16 cellular contexts compared by ENCODE assay signal in genomic region chr15:44715797-44716334, GRCh38. TPM values are rescaled to one million over a fixed set of nuclear protein-coding genes. Genes with fewer than 3 reads are reported as not detected.
DNase-seq lines count a peak whose midpoint lies in the region; ATAC-seq, FAIRE-seq and TF ChIP-seq lines count a peak whose summit lies in the region.
"Had no signal": no experiment of that assay in that cellular context is flagged by ENCODE, and none has a peak within 500 bp of the region (broad histone marks: within the 10 kb centered on the region; RNA-seq: fewer than 3 reads in every experiment).

No MANE protein-coding gene starts in this region.

- H3K27me3 ChIP-seq in GM12878 (replicated peaks in 1 of 2; ENCODE audit: control insufficient read depth in 2 of 2, insufficient read depth in 2 of 2, low read length in 1 of 2) (no peaks in the 10 kb centered on the region), gastrocnemius medialis (no peaks in the 10 kb centered on the region)
- H3K27me3 ChIP-seq: vagina had no signal

- no peak overlapping the region for H2AFZ ChIP-seq in GM12878 (ENCODE audit: control insufficient read depth, low read depth, low read length)

- H3K27ac ChIP-seq in GM12878 (ENCODE audit: control insufficient read depth, insufficient read depth) = peak overlapping the region; percentile 99
- H3K27ac ChIP-seq in gastrocnemius medialis = peak overlapping the region in 3 of 4 donors; percentile 30 to 99 (median 97)
- H3K27ac ChIP-seq: epithelial cell of prostate had no signal

- DNase-seq in activated T-cell treated with anti-CD3 and anti-CD28 coated beads, Interleukin-2, amount 50 U/mL, for 24 hours = no peak
- DNase-seq in activated T-cell treated with anti-CD3 and anti-CD28 coated beads for 4 hours = no peak
- DNase-seq in GM12878 (ENCODE audit: low read depth, low spot score) = no peak
- no peak for DNase-seq in gastrocnemius medialis
- DNase-seq in NCI-H446 treated with DMSO at 0.1 percent for 48 hours (lab: John Stamatoyannopoulos, UW) = no peak
- no peak for DNase-seq in stimulated activated CD4-positive, alpha-beta T cell treated with anti-CD3 and anti-CD28 coated beads, Interleukin-15, amount 100 ng/mL, for 24 hours
- DNase-seq: activated effector memory CD4-positive, alpha-beta T cell treated with Interleukin-2 at 50 U/mL for 16 hours; central memory CD4-positive, alpha-beta T cell; NCI-H2029; NCI-H774; occipital lobe; SIG-M5 had no signal

- no peak for FAIRE-seq in GM12878 (lab: Jason Lieb, UNC)

- BruUV-seq in GM12878 (replicated peaks; lab: Mats Ljungman, UMichigan) = no TSS peak

- CTCF ChIA-PET in GM12878 (lab: Yijun Ruan, JAX) = interaction anchor here (10.2 to 14.3 kb wide), 3 partner anchors 12 to 49 kb away, joined by 153 to 278 read pairs (median 203); partner anchors contain the start of genes SPG11 and TRIM69

- H3K27ac Mint-ChIP-seq in activated T-cell treated with anti-CD3 and anti-CD28 coated beads, Interleukin-2, amount 50 U/mL, for 24 hours = peak overlapping the region; percentile 100
- peak overlapping the region; percentile 72 to 94 (median 78) for H3K27ac Mint-ChIP-seq in IgD-negative memory B cell

- POLR2A ChIA-PET in GM12878 (lab: Charles Lee) = interaction anchor here (0.5 to 24.8 kb wide), 4 partner anchors 17 to 82 kb away, joined by 3 to 718 read pairs (median 129); partner anchors contain the start of genes SPG11 and TRIM69

- TF ChIP-seq POLR2A in GM12878 (IDR thresholded peaks at IDR 0.05; ENCODE audit: low read depth, low read length) (peak; percentile 37; the same call in 1 of the 2 replicates), gastrocnemius medialis (IDR thresholded peaks at IDR 0.05) (no peak)

- peaks cover 94% of the 10 kb centered on the region for H3K36me3 Mint-ChIP-seq in activated T-cell treated with anti-CD3 and anti-CD28 coated beads, Interleukin-2, amount 50 U/mL, for 24 hours (ENCODE audit: low read depth)
- H3K36me3 Mint-ChIP-seq in IgD-negative memory B cell = peaks cover 15% of the 10 kb centered on the region

- SMC1A ChIA-PET in GM12878 (lab: Charles Lee; ENCODE audit: uncharacterized antibody, unreplicated experiment) = interaction anchor here (0.8 to 19.0 kb wide), 5 partner anchors 15 to 137 kb away, joined by 3 to 637 read pairs (median 4); partner anchors contain the start of genes SPG11 and TRIM69

- H3K4me2 ChIP-seq in GM12878 (ENCODE audit: control insufficient read depth, insufficient read depth) = peak overlapping the region; percentile 93

- intact Hi-C loops in GM12878 (cut with micrococcal nuclease; ENCODE audit: unreplicated experiment) (no loop called here), gastrocnemius medialis (cut with DNase I; ENCODE audit: low total_unique reads) (loop anchor here (10.0 kb wide), 1 partner anchor 469 kb away; the partner anchor contains the start of gene SHF)

- RAD21 ChIA-PET in GM12878 (lab: Charles Lee; ENCODE audit: unreplicated experiment) = interaction anchor here (0.8 to 18.4 kb wide), 3 partner anchors 14 to 169 kb away, joined by 3 to 653 read pairs (median 231); partner anchors contain the start of genes SPG11 and TRIM69

- TF ChIP-seq EP300 in GM12878 (IDR thresholded peaks at IDR 0.05; ENCODE audit: borderline replicate concordance in 1 of 2, control insufficient read depth in 1 of 2, low read depth in 2 of 2, low read length in 2 of 2) = no peak

- H3K79me2 ChIP-seq in GM12878 (ENCODE audit: control insufficient read depth, insufficient read depth, low read length) = peaks cover 82% of the 10 kb centered on the region

- H3K9me3 ChIP-seq in GM12878 (replicated peaks; ENCODE audit: control insufficient read depth, insufficient read depth, low read length) = no peaks in the 10 kb centered on the region
- H3K9me3 ChIP-seq in gastrocnemius medialis = no peaks in the 10 kb centered on the region
- H3K9me3 ChIP-seq: vagina had no signal

- 50% methylated on average over 2 of the region's 2 CpGs for WGBS in GM12878 (ENCODE audit: insufficient coverage, insufficient replicate concordance, low lambda C conversion rate, missing lambda C conversion rate)

- ATAC-seq in GM12878 (no peak), gastrocnemius medialis (no peak), HG03139 (IDR thresholded peaks at IDR 0.05; ENCODE audit: unreplicated experiment) (no peak)

- peaks cover 30% of the 10 kb centered on the region for H4K20me1 ChIP-seq in GM12878 (ENCODE audit: control insufficient read depth, insufficient read depth)

- TF ChIP-seq RAD21 in GM12878 (IDR thresholded peaks at IDR 0.05; ENCODE audit: insufficient read depth, low read depth, low read length) = no peak

- H3K4me3 ChIP-seq in GM12878 (peak overlapping the region; percentile 99), gastrocnemius medialis (peak overlapping the region in 1 of 4 donors; percentile 1)
- H3K4me3 ChIP-seq: vagina had no signal

- H3K4me1 ChIP-seq in GM12878 (ENCODE audit: control insufficient read depth, insufficient read depth, low read length) (peaks cover 55% of the 10 kb centered on the region), gastrocnemius medialis (peaks cover 14 to 28% of the 10 kb centered on the region in 2 donors)

- peaks cover 62% of the 10 kb centered on the region for H3K4me1 Mint-ChIP-seq in activated T-cell treated with anti-CD3 and anti-CD28 coated beads, Interleukin-2, amount 50 U/mL, for 24 hours (ENCODE audit: low read depth)
- H3K4me1 Mint-ChIP-seq in IgD-negative memory B cell = peaks cover 43 to 69% (median 57%) of the 10 kb centered on the region in 3 donors

- H3K9me3 Mint-ChIP-seq in activated T-cell treated with anti-CD3 and anti-CD28 coated beads, Interleukin-2, amount 50 U/mL, for 24 hours = no peaks in the 10 kb centered on the region
- no peaks in the 10 kb centered on the region for H3K9me3 Mint-ChIP-seq in IgD-negative memory B cell

- peak overlapping the region; percentile 99 for H3K4me3 Mint-ChIP-seq in activated T-cell treated with anti-CD3 and anti-CD28 coated beads, Interleukin-2, amount 50 U/mL, for 24 hours
- H3K4me3 Mint-ChIP-seq in IgD-negative memory B cell = peak overlapping the region; percentile 93 to 100 (median 100)

- H3K9ac ChIP-seq in GM12878 (ENCODE audit: control insufficient read depth, insufficient read depth, low read length) = peak overlapping the region; percentile 100

- in situ Hi-C loops in GM12878 (cut with MboI) (no loop called here), gastrocnemius medialis (cut with MboI; ENCODE audit: low sequenced_read_pairs in 4 of 4) (loop anchor here in 1 of 4 donors (25.0 kb wide), 1 partner anchor 929 kb away; the partner anchor contains the start of genes ELL3 and SERF2)

- TF ChIP-seq CTCF in GM12878 (IDR thresholded peaks at IDR 0.05 in 2 of 3, conservative IDR thresholded peaks at IDR 0.05 in 1 of 3; ENCODE audit: control insufficient read depth in 2 of 3, extremely low read depth in 1 of 3, insufficient read depth in 1 of 3, low read depth in 3 of 3, low read length in 3 of 3) (no peak), gastrocnemius medialis (IDR thresholded peaks at IDR 0.05 in 4 of 5, conservative IDR thresholded peaks at IDR 0.05 in 1 of 5) (no peak)

- no peaks in the 10 kb centered on the region for H3K27me3 Mint-ChIP-seq in activated T-cell treated with anti-CD3 and anti-CD28 coated beads, Interleukin-2, amount 50 U/mL, for 24 hours
- no peaks in the 10 kb centered on the region for H3K27me3 Mint-ChIP-seq in IgD-negative memory B cell

- H3K36me3 ChIP-seq in GM12878 (ENCODE audit: control insufficient read depth in 2 of 2, insufficient read depth in 2 of 2, low read length in 1 of 2) (peaks cover 19 to 52% of the 10 kb centered on the region in 2 experiments), gastrocnemius medialis (peaks cover 5 to 39% of the 10 kb centered on the region in 2 donors)

RNA-seq across cellular contexts. Expression of gene B2M, which starts 4.5 kb away (rescaled TPM):
- polyA plus RNA-seq in IgD-negative memory B cell (23,226 TPM), GM12878 (2011; rRNA removed) (12,663 and 17,808 TPM in 2 replicates), GM12878 (2014; fragmentation: Illumina TruSeq; extraction: Trizol) (11,414 and 13,691 TPM in 2 replicates), GM12878 (2014; fragmentation: Nextera tagmentation; extraction: Ambion mirVana) (over 10,000 TPM; 16,306 to 22,794 TPM), GM12878 (2014; rRNA removed) (4,868 and 5,894 TPM in 2 replicates), GM12878 (2016; fragmentation: Nextera tagmentation; extraction: Ambion mirVana) (1,000 to 10,000 TPM; 8,335 to 8,413 TPM)
- 6,462 and 7,066 TPM in 2 replicates for total RNA-seq in GM12878 (2013; cell fraction: nucleolus; rRNA removed)
- total RNA-seq in GM12878 (2014; rRNA removed) (4,481 and 5,701 TPM in 2 replicates), GM12878 (2014; rRNA removed; fragmentation: Illumina TruSeq; extraction: Trizol) (5,217 and 5,589 TPM in 2 replicates), GM12878 (2021) (2,901 and 3,170 TPM in 2 replicates), gastrocnemius medialis (1,000 to 10,000 TPM in 2 of 4 donors, 100 to 1,000 TPM in 2; 787 to 1,106 (median 928) TPM)
- polyA plus RNA-seq in GM12878 (2011; ENCODE audit: low read depth) = 6,007 TPM
- polyA plus RNA-seq in GM12878 (2011; cell fraction: cytosol; rRNA removed) = 7,019 and 28,739 TPM in 2 replicates
- polyA plus RNA-seq in GM12878 (2011; cell fraction: nucleus; rRNA removed) = 2,031 and 2,366 TPM in 2 replicates
- polyA plus RNA-seq in GM12878 (2012) = 6,970 and 7,434 TPM in 2 replicates
- 2,834 and 3,344 TPM in 2 replicates for polyA minus RNA-seq in GM12878 (2011; rRNA and poly(A)+ RNA removed)
- polyA minus RNA-seq in GM12878 (2011; cell fraction: cytosol; rRNA and poly(A)+ RNA removed) = 1,355 and 1,504 TPM in 2 replicates
- 373 and 393 TPM in 2 replicates for polyA minus RNA-seq in GM12878 (2011; cell fraction: nucleus; rRNA and poly(A)+ RNA removed)

RNA-seq across cellular contexts. Expression of gene PATL2, which starts 4.7 kb away (rescaled TPM):
- polyA plus RNA-seq in IgD-negative memory B cell (17.7 TPM), GM12878 (2011; rRNA removed) (13.5 and 14.8 TPM in 2 replicates), GM12878 (2014; fragmentation: Illumina TruSeq; extraction: Trizol) (11.9 and 14.8 TPM in 2 replicates), GM12878 (2014; fragmentation: Nextera tagmentation; extraction: Ambion mirVana) (10 to 100 TPM; 12.4 TPM), GM12878 (2014; rRNA removed) (16.2 and 19.3 TPM in 2 replicates), GM12878 (2016; fragmentation: Nextera tagmentation; extraction: Ambion mirVana) (1 to 10 TPM; 4.2 to 7.3 TPM)
- total RNA-seq in GM12878 (2013; cell fraction: nucleolus; rRNA removed) = 27.2 and 29.4 TPM in 2 replicates
- total RNA-seq in GM12878 (2014; rRNA removed) (11.0 and 11.5 TPM in 2 replicates), GM12878 (2014; rRNA removed; fragmentation: Illumina TruSeq; extraction: Trizol) (12.5 and 13.1 TPM in 2 replicates), GM12878 (2021) (10.7 and 11.5 TPM in 2 replicates), gastrocnemius medialis (under 1 TPM in 1 of 4 donors, not detected in 3; 0.13 TPM)
- 14.7 TPM for polyA plus RNA-seq in GM12878 (2011; ENCODE audit: low read depth)
- 11.4 and 11.8 TPM in 2 replicates for polyA plus RNA-seq in GM12878 (2011; cell fraction: cytosol; rRNA removed)
- 47.9 and 62.2 TPM in 2 replicates for polyA plus RNA-seq in GM12878 (2011; cell fraction: nucleus; rRNA removed)
- polyA plus RNA-seq in GM12878 (2012) = 16.2 and 17.7 TPM in 2 replicates
- 6.1 and 8.7 TPM in 2 replicates for polyA minus RNA-seq in GM12878 (2011; rRNA and poly(A)+ RNA removed)
- polyA minus RNA-seq in GM12878 (2011; cell fraction: cytosol; rRNA and poly(A)+ RNA removed) = 2.1 and 6.7 TPM in 2 replicates
- polyA minus RNA-seq in GM12878 (2011; cell fraction: nucleus; rRNA and poly(A)+ RNA removed) = 10.9 and 15.6 TPM in 2 replicates
- total RNA-seq: vagina had no signal

RNA-seq across cellular contexts. Expression of gene TRIM69, which starts 20.5 kb away (rescaled TPM):
- polyA plus RNA-seq in IgD-negative memory B cell = 30.7 TPM
- total RNA-seq in GM12878 (2013; cell fraction: nucleolus; rRNA removed) = 15.1 and 16.3 TPM in 2 replicates
- total RNA-seq in GM12878 (2014; rRNA removed) = 29.5 and 35.0 TPM in 2 replicates
- 38.7 and 43.6 TPM in 2 replicates for total RNA-seq in GM12878 (2014; rRNA removed; fragmentation: Illumina TruSeq; extraction: Trizol)
- total RNA-seq in GM12878 (2021) = 48.8 and 50.7 TPM in 2 replicates
- polyA plus RNA-seq in GM12878 (2011; ENCODE audit: low read depth) = 28.8 TPM
- polyA plus RNA-seq in GM12878 (2011; rRNA removed) = 52.7 and 73.6 TPM in 2 replicates
- 24.7 and 25.5 TPM in 2 replicates for polyA plus RNA-seq in GM12878 (2011; cell fraction: cytosol; rRNA removed)
- 17.8 and 22.2 TPM in 2 replicates for polyA plus RNA-seq in GM12878 (2011; cell fraction: nucleus; rRNA removed)
- polyA plus RNA-seq in GM12878 (2012) = 33.7 and 47.6 TPM in 2 replicates
- polyA plus RNA-seq in GM12878 (2014; fragmentation: Illumina TruSeq; extraction: Trizol) = 46.8 and 57.8 TPM in 2 replicates
- polyA plus RNA-seq in GM12878 (2014; fragmentation: Nextera tagmentation; extraction: Ambion mirVana) = 10 to 100 TPM; 11.2 to 20.4 TPM
- polyA plus RNA-seq in GM12878 (2014; rRNA removed) = 32.4 and 37.8 TPM in 2 replicates
- polyA plus RNA-seq in GM12878 (2016; fragmentation: Nextera tagmentation; extraction: Ambion mirVana) = 10 to 100 TPM; 36.9 to 44.9 TPM
- polyA minus RNA-seq in GM12878 (2011; rRNA and poly(A)+ RNA removed) = 42.7 and 56.3 TPM in 2 replicates
- 16.0 and 18.2 TPM in 2 replicates for polyA minus RNA-seq in GM12878 (2011; cell fraction: cytosol; rRNA and poly(A)+ RNA removed)
- 33.6 and 42.5 TPM in 2 replicates for polyA minus RNA-seq in GM12878 (2011; cell fraction: nucleus; rRNA and poly(A)+ RNA removed)
- 10 to 100 TPM; 13.5 to 20.8 (median 17.6) TPM for total RNA-seq in gastrocnemius medialis

RNA-seq across cellular contexts. Expression of gene SPG11, which starts 52.4 kb away (rescaled TPM):
- polyA plus RNA-seq in IgD-negative memory B cell (41.7 TPM), GM12878 (2011; rRNA removed) (78.0 and 85.1 TPM in 2 replicates), GM12878 (2014; fragmentation: Illumina TruSeq; extraction: Trizol) (48.2 and 51.5 TPM in 2 replicates), GM12878 (2014; fragmentation: Nextera tagmentation; extraction: Ambion mirVana) (10 to 100 TPM; 22.1 to 23.6 TPM), GM12878 (2014; rRNA removed) (39.9 and 46.2 TPM in 2 replicates), GM12878 (2016; fragmentation: Nextera tagmentation; extraction: Ambion mirVana) (10 to 100 TPM; 34.3 to 41.7 TPM)
- 375 and 390 TPM in 2 replicates for total RNA-seq in GM12878 (2013; cell fraction: nucleolus; rRNA removed)
- total RNA-seq in GM12878 (2014; rRNA removed) (61.2 and 65.6 TPM in 2 replicates), GM12878 (2014; rRNA removed; fragmentation: Illumina TruSeq; extraction: Trizol) (57.2 and 62.1 TPM in 2 replicates), GM12878 (2021) (59.2 and 59.3 TPM in 2 replicates), gastrocnemius medialis (10 to 100 TPM; 32.8 to 51.7 (median 43.2) TPM)
- 25.8 TPM for polyA plus RNA-seq in GM12878 (2011; ENCODE audit: low read depth)
- 84.0 and 93.3 TPM in 2 replicates for polyA plus RNA-seq in GM12878 (2011; cell fraction: cytosol; rRNA removed)
- polyA plus RNA-seq in GM12878 (2011; cell fraction: nucleus; rRNA removed) = 99.7 and 125 TPM in 2 replicates
- polyA plus RNA-seq in GM12878 (2012) = 41.8 and 52.2 TPM in 2 replicates
- polyA minus RNA-seq in GM12878 (2011; rRNA and poly(A)+ RNA removed) = 143 and 157 TPM in 2 replicates
- polyA minus RNA-seq in GM12878 (2011; cell fraction: cytosol; rRNA and poly(A)+ RNA removed) = 38.9 and 54.1 TPM in 2 replicates
- polyA minus RNA-seq in GM12878 (2011; cell fraction: nucleus; rRNA and poly(A)+ RNA removed) = 68.2 and 117 TPM in 2 replicates

Comparison
In these comparisons a context has a peak if more than half of its experiments do, and no peak if none do; other contexts are left out.
1. RNA of gene PATL2, which starts 4.7 kb away (total RNA-seq): 10.7 to 29.4 TPM in GM12878; 0.13 TPM in gastrocnemius medialis; every median in the first group is over 10 times any median in the second.